Comparison of ENCODE assay signal across 20 cellular contexts in the genomic region with DNA sequence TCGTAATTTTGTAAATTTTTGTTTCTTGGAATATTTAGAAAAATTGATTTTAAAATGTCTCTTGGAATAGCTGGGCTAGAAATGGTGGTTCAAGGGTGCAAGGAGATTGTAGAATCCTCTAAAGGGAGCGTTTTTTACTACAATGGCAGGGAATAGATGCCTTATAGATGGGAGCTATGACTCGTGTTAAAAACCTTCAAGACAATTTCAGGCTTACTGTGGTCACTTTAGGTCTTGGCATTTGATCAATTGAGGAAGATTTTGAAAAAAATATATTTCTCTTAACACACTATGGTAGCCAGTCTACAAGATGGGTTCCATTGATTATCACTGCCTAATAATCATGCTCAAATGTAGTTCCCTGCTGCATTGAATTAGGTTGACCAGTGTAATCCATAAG.
"Had no signal": no experiment of that assay in that cellular context is flagged by ENCODE, and none has a peak within 500 bp of the region (broad histone marks: within the 10 kb centered on the region; RNA-seq: fewer than 3 reads in every experiment).

No MANE protein-coding gene starts in this region.

- H3K27ac Mint-ChIP-seq: activated CD8-positive, alpha-beta T cell treated with anti-CD3 and anti-CD28 coated beads for 36 hours; activated naive CD8-positive, alpha-beta T cell; activated T-cell treated with anti-CD3 and anti-CD28 coated beads, Interleukin-2, amount 50 U/mL, for 72 hours; dendritic cell treated with granulocyte-macrophage colony-stimulating factor and Interleukin-4, amounts not matched to agents 40 ng/mL and 50 ng/mL, for 4 days; stimulated activated naive CD8-positive, alpha-beta T cell treated with anti-CD3 and anti-CD28 coated beads, Interleukin-15, amount 100 ng/mL, for 72 hours; T-helper 17 cell; WTC11 had no signal

- H3K27me3 Mint-ChIP-seq: activated CD8-positive, alpha-beta T cell treated with anti-CD3 and anti-CD28 coated beads for 36 hours; activated naive CD8-positive, alpha-beta T cell; dendritic cell treated with granulocyte-macrophage colony-stimulating factor and Interleukin-4, amounts not matched to agents 40 ng/mL and 50 ng/mL, for 4 days; stimulated activated naive CD8-positive, alpha-beta T cell treated with anti-CD3 and anti-CD28 coated beads, Interleukin-15, amount 100 ng/mL, for 72 hours; T-helper 17 cell had no signal

- DNase-seq: activated CD4-positive, alpha-beta T cell treated with anti-CD3 and anti-CD28 coated beads for 48 hours; activated CD8-positive, alpha-beta T cell treated with anti-CD3 and anti-CD28 coated beads for 36 hours; activated gamma-delta T cell; activated T-cell treated with anti-CD3 and anti-CD28 coated beads, Interleukin-2, amount 50 U/mL, for 72 hours; amygdala; cerebellar nuclear complex; effector memory CD4-positive, alpha-beta T cell; islet precursor cell; mammary epithelial cell; right lobe of liver; spleen; stimulated activated naive CD8-positive, alpha-beta T cell treated with anti-CD3 and anti-CD28 coated beads, Interleukin-15, amount 100 ng/mL, for 72 hours; T-helper 17 cell; upper lobe of left lung had no signal

- H3K27ac ChIP-seq: gastroesophageal sphincter, right lobe of liver, spleen, upper lobe of left lung had no signal

- H3K4me1 Mint-ChIP-seq: neural crest cell; stimulated activated naive CD8-positive, alpha-beta T cell treated with anti-CD3 and anti-CD28 coated beads, Interleukin-15, amount 100 ng/mL, for 72 hours; T-helper 17 cell had no signal

- H3K4me3 Mint-ChIP-seq: activated CD8-positive, alpha-beta T cell treated with anti-CD3 and anti-CD28 coated beads for 36 hours; activated naive CD8-positive, alpha-beta T cell; activated T-cell treated with anti-CD3 and anti-CD28 coated beads, Interleukin-2, amount 50 U/mL, for 72 hours; dendritic cell treated with granulocyte-macrophage colony-stimulating factor and Interleukin-4, amounts not matched to agents 40 ng/mL and 50 ng/mL, for 4 days; neural crest cell; stimulated activated naive CD8-positive, alpha-beta T cell treated with anti-CD3 and anti-CD28 coated beads, Interleukin-15, amount 100 ng/mL, for 72 hours; T-helper 17 cell; WTC11 had no signal

- H3K4me1 ChIP-seq: gastroesophageal sphincter, right lobe of liver, spleen, upper lobe of left lung had no signal

- ATAC-seq: activated CD8-positive, alpha-beta T cell treated with anti-CD3 and anti-CD28 coated beads for 36 hours; activated T-cell treated with anti-CD3 and anti-CD28 coated beads, Interleukin-2, amount 50 U/mL, for 72 hours; gastroesophageal sphincter; left lobe of liver; right lobe of liver; stimulated activated naive CD8-positive, alpha-beta T cell treated with anti-CD3 and anti-CD28 coated beads, Interleukin-15, amount 100 ng/mL, for 72 hours; T-helper 17 cell; WTC11 had no signal

- H3K27me3 ChIP-seq: gastroesophageal sphincter, right lobe of liver, spleen, upper lobe of left lung had no signal

- H3K4me3 ChIP-seq: gastroesophageal sphincter, right lobe of liver, spleen, upper lobe of left lung had no signal
